In genomic region chr3:111828506-111828905, GRCh38 we compare ENCODE assay signal across 26 cellular contexts.
"Had no signal": no experiment of that assay in that cellular context is flagged by ENCODE, and none has a peak within 500 bp of the region (broad histone marks: within the 10 kb centered on the region; RNA-seq: fewer than 3 reads in every experiment).

No MANE protein-coding gene starts in this region.

- H3K4me3 Mint-ChIP-seq: immature natural killer cell; naive thymus-derived CD8-positive, alpha-beta T cell; nephron; stimulated activated naive CD8-positive, alpha-beta T cell treated with anti-CD3 and anti-CD28 coated beads, Interleukin-15, Interleukin-2, amounts not matched to agents 100 ng/mL and 50 ng/mL, for 24 hours had no signal

- H3K27me3 ChIP-seq: left lung, pancreas, tibial nerve, upper lobe of left lung, vagina had no signal

- H3K36me3 ChIP-seq: left lung, lower lobe of right lung, pancreas, prostate gland, tibial nerve, upper lobe of left lung, vagina had no signal

- H3K9me3 ChIP-seq: left lung, lower lobe of right lung, pancreas, prostate gland, tibial nerve, upper lobe of left lung, vagina had no signal

- H3K36me3 Mint-ChIP-seq: immature natural killer cell; naive thymus-derived CD8-positive, alpha-beta T cell had no signal

- H3K4me3 ChIP-seq: left lung, lower lobe of right lung, pancreas, prostate gland, skin epidermis, tibial nerve, upper lobe of left lung, vagina had no signal

- H3K9me3 Mint-ChIP-seq: immature natural killer cell; naive thymus-derived CD8-positive, alpha-beta T cell; nephron; stimulated activated naive CD8-positive, alpha-beta T cell treated with anti-CD3 and anti-CD28 coated beads, Interleukin-15, Interleukin-2, amounts not matched to agents 100 ng/mL and 50 ng/mL, for 24 hours had no signal

- ATAC-seq: left colon; left lung; lower lobe of right lung; naive thymus-derived CD8-positive, alpha-beta T cell; pancreas; right cardiac atrium had no signal

- H3K27ac ChIP-seq: left lung, lower lobe of right lung, pancreas, prostate gland, skin epidermis, tibial nerve, upper lobe of left lung, vagina had no signal

- H3K27ac Mint-ChIP-seq: immature natural killer cell; stimulated activated naive CD8-positive, alpha-beta T cell treated with anti-CD3 and anti-CD28 coated beads, Interleukin-15, Interleukin-2, amounts not matched to agents 100 ng/mL and 50 ng/mL, for 24 hours had no signal

- DNase-seq: hypothalamus; immature natural killer cell; kidney; left colon; left lung; lower lobe of right lung; mammary epithelial cell; mesenchymal stem cell; naive thymus-derived CD8-positive, alpha-beta T cell; pancreas; posterior cingulate gyrus; retina; right cardiac atrium; stimulated activated CD4-positive, alpha-beta T cell treated with anti-CD3 and anti-CD28 coated beads, Interleukin-12 subunit alpha, Interleukin-12 subunit beta, amount 100 ng/mL, for 4 hours; stimulated activated CD4-positive, alpha-beta T cell treated with anti-CD3 and anti-CD28 coated beads, Interleukin-15, amount 100 ng/mL, for 24 hours; stimulated activated CD4-positive, alpha-beta T cell treated with anti-CD3 and anti-CD28 coated beads, Interleukin-2, amount 100 ng/mL, for 24 hours; stimulated activated CD4-positive, alpha-beta T cell treated with anti-CD3 and anti-CD28 coated beads, Interleukin-4, amount 100 ng/mL, for 1 hour; stimulated activated naive CD4-positive, alpha-beta T cell; substantia nigra; upper lobe of left lung had no signal

- H3K27me3 Mint-ChIP-seq: stimulated activated naive CD8-positive, alpha-beta T cell treated with anti-CD3 and anti-CD28 coated beads, Interleukin-15, Interleukin-2, amounts not matched to agents 100 ng/mL and 50 ng/mL, for 24 hours had no signal

- H3K4me1 ChIP-seq: left lung, lower lobe of right lung, pancreas, prostate gland, tibial nerve, upper lobe of left lung, vagina had no signal
